ENCODE assay signal across 11 cellular contexts in genomic region chr16:68972720-68973119, GRCh38.
DNase-seq lines count a peak whose midpoint lies in the region; ATAC-seq, FAIRE-seq and TF ChIP-seq lines count a peak whose summit lies in the region.
"Had no signal": no experiment of that assay in that cellular context is flagged by ENCODE, and none has a peak within 500 bp of the region (broad histone marks: within the 10 kb centered on the region; RNA-seq: fewer than 3 reads in every experiment).

No MANE protein-coding gene starts in this region.

- POLR2A ChIA-PET in HepG2 (lab: Yijun Ruan, JAX): no interaction called here

- no peak for TF ChIP-seq POLR2A in HepG2 (IDR thresholded peaks at IDR 0.05; ENCODE audit: insufficient read depth in 1 of 2, low read depth in 2 of 2, low read length in 2 of 2)

- no peak overlapping the region for H3K9ac ChIP-seq in HepG2 (ENCODE audit: insufficient read depth, low read depth, low read length)

- DNase-seq in CMK (ENCODE audit: low read depth) (peak; percentile 29), LHCN-M2 (ENCODE audit: low read depth) (peak; percentile 46), astrocyte of the hippocampus (ENCODE audit: low read depth, low spot score) (peak; percentile 72), HepG2 (ENCODE audit: low spot score) (no peak), dedifferentiated amniotic fluid mesenchymal stem cell (ENCODE audit: extremely low spot score) (no peak)
- DNase-seq: activated naive CD4-positive, alpha-beta T cell treated with anti-CD3 and anti-CD28 coated beads for 36 hours; kidney had no signal

- ATAC-seq in HepG2: peak; percentile 30; the same call in 1 of the 3 replicates
- no peak for ATAC-seq in HG03439 (IDR thresholded peaks at IDR 0.05; ENCODE audit: unreplicated experiment)
- no peak for ATAC-seq in GM18907 (IDR thresholded peaks at IDR 0.05; ENCODE audit: unreplicated experiment)
- ATAC-seq in HG03159 (IDR thresholded peaks at IDR 0.05; ENCODE audit: unreplicated experiment): no peak

- no peaks in the 10 kb centered on the region for H3K4me1 ChIP-seq in HepG2 (ENCODE audit: insufficient read depth, low read length)

- TF ChIP-seq RAD21 in HepG2 (CRISPR knock-in tag; IDR thresholded peaks at IDR 0.05): no peak

- intact Hi-C loops in HepG2 (cut with micrococcal nuclease; ENCODE audit: unreplicated experiment): loop anchor here (1.0 kb wide), 1 partner anchor 22 kb away; no protein-coding TSS in a partner anchor

- H3K9me3 ChIP-seq in HepG2 (ENCODE audit: low read length): no peaks in the 10 kb centered on the region

- CTCF ChIA-PET in HepG2 (lab: Yijun Ruan, JAX; ENCODE audit: low intra/inter-chr PET ratio, low total read pairs): interaction anchor here (0.7 kb wide), 1 partner anchor 151 kb away, joined by 5 read pairs; no protein-coding TSS in a partner anchor

- H3K4me3 ChIP-seq in HepG2 (replicated peaks in 1 of 3; ENCODE audit: insufficient read depth in 1 of 3, low read depth in 2 of 3, low read length in 3 of 3): no peak overlapping the region

- H3K79me2 ChIP-seq in HepG2 (ENCODE audit: insufficient read depth, low read length): no peaks in the 10 kb centered on the region

- H3K36me3 ChIP-seq in HepG2 (replicated peaks in 1 of 2; ENCODE audit: control insufficient read depth in 1 of 2, insufficient read depth in 2 of 2, low read length in 2 of 2): peaks cover 1 to 6% of the 10 kb centered on the region in 2 experiments; a peak in 4 of 5 replicates

- no peak for TF ChIP-seq EP300 in HepG2 (IDR thresholded peaks at IDR 0.05; ENCODE audit: low read depth in 2 of 2, low read length in 2 of 2)
- TF ChIP-seq EP300 in HepG2 (CRISPR knock-in tag; IDR thresholded peaks at IDR 0.05; ENCODE audit: borderline replicate concordance): no peak

- no peak overlapping the region for H3K4me2 ChIP-seq in HepG2 (ENCODE audit: low read depth, low read length)

- BruUV-seq in HepG2 (replicated peaks; lab: Mats Ljungman, UMichigan): no TSS peak

- H4K20me1 ChIP-seq in HepG2 (ENCODE audit: insufficient read depth, low read length): no peaks in the 10 kb centered on the region

- FAIRE-seq in HepG2 (lab: Jason Lieb, UNC): no peak
- FAIRE-seq: kidney had no signal

- in situ Hi-C loops in HepG2 (cut with HindIII; ENCODE audit: extremely low pct_ligation_motif_present, low pct_unique_long_range_greater_than_20kb): no loop called here

- no peaks in the 10 kb centered on the region for H3K27me3 ChIP-seq in HepG2 (ENCODE audit: control insufficient read depth in 1 of 2, insufficient read depth in 2 of 2, low read length in 2 of 2)

- no peak overlapping the region for H3K27ac ChIP-seq in HepG2 (ENCODE audit: extremely low read length, insufficient read depth, low read length)
- H3K27ac ChIP-seq: HL-60 had no signal

- WGBS in HepG2 (ENCODE audit: low lambda C conversion rate): 86% methylated on average over 4 of the region's 4 CpGs

- no peak overlapping the region for H2AFZ ChIP-seq in HepG2 (ENCODE audit: low read length)

- 0 out of 2 replicates have a peak, but pooled peaks have one; percentile 25 for TF ChIP-seq CTCF in HepG2 (CRISPR knock-in tag; IDR thresholded peaks at IDR 0.05)

TF ChIP-seq in HepG2, 621 proteins besides CTCF, POLR2A, EP300 and RAD21:
- TF ChIP-seq CREBL2 (CRISPR knock-in tag; IDR thresholded peaks at IDR 0.05; ENCODE audit: borderline replicate concordance): no peak
- TF ChIP-seq TIGD3 (CRISPR knock-in tag; IDR thresholded peaks at IDR 0.05; ENCODE audit: borderline replicate concordance): no peak
- no peak for TF ChIP-seq ZNF616 (CRISPR knock-in tag; IDR thresholded peaks at IDR 0.05; ENCODE audit: low read depth)
- TF ChIP-seq STAG1 (CRISPR knock-in tag; IDR thresholded peaks at IDR 0.05): peak; percentile 22; the same call in 1 of the 2 replicates
- peak; percentile 16; the same call in 1 of the 2 replicates for TF ChIP-seq SMC3 (IDR thresholded peaks at IDR 0.05; ENCODE audit: low read length)
- no peak for TF ChIP-seq AFF4 (CRISPR knock-in tag; IDR thresholded peaks at IDR 0.05)
- TF ChIP-seq POGZ (CRISPR knock-in tag; IDR thresholded peaks at IDR 0.05): no peak
TF ChIP-seq in HepG2: peak in this region for 2.

Comparison
In these comparisons a context has a peak if more than half of its experiments do, and no peak if none do; other contexts are left out.
1. DNase-seq: peak in CMK (single experiment), LHCN-M2 (single experiment) and astrocyte of the hippocampus (single experiment); none in HepG2 (single experiment) and dedifferentiated amniotic fluid mesenchymal stem cell (single experiment).